ENCODE assay signal across 9 cellular contexts in genomic region chr6:63798378-63798777, GRCh38.
"Had no signal": no experiment of that assay in that cellular context is flagged by ENCODE, and none has a peak within 500 bp of the region (broad histone marks: within the 10 kb centered on the region; RNA-seq: fewer than 3 reads in every experiment).

No MANE protein-coding gene starts in this region.

- H3K4me3 ChIP-seq: GM23248, GM23338, HAP-1 had no signal

- H3K4me2 ChIP-seq: GM23338 had no signal

- ATAC-seq: GM23338, HCT116 had no signal

- H2AFZ ChIP-seq: GM23248, GM23338 had no signal

- DNase-seq: GM23248, GOT3, H7, H9, HCEC 1CT, HFFc6 had no signal

- H3K4me1 ChIP-seq: HAP-1 had no signal

- H3K9ac ChIP-seq: GM23248 had no signal

- H3K27ac ChIP-seq: GM23248 had no signal

- H3K36me3 ChIP-seq: HAP-1 had no signal

- H3K9me3 ChIP-seq: HAP-1 had no signal
